Comparison of ENCODE assay signal across 28 cellular contexts in genomic region chr10:130790339-130790738, GRCh38.
DNase-seq lines count a peak whose midpoint lies in the region; ATAC-seq, FAIRE-seq and TF ChIP-seq lines count a peak whose summit lies in the region.
"Had no signal": no experiment of that assay in that cellular context is flagged by ENCODE, and none has a peak within 500 bp of the region (broad histone marks: within the 10 kb centered on the region; RNA-seq: fewer than 3 reads in every experiment).

No MANE protein-coding gene starts in this region.

- no peaks in the 10 kb centered on the region for H3K27me3 ChIP-seq in astrocyte (ENCODE audit: insufficient read depth, low read length)
- H3K27me3 ChIP-seq: BLaER1 treated with 17β-estradiol and CSF1 and Interleukin-3, amounts not matched to agents 10 nM and 100 nM; sigmoid colon had no signal

- H3K36me3 ChIP-seq in astrocyte (ENCODE audit: insufficient read depth, low read length) = no peaks in the 10 kb centered on the region
- H3K36me3 ChIP-seq: BLaER1 treated with 17β-estradiol and CSF1 and Interleukin-3, amounts not matched to agents 10 nM and 100 nM; left lung; prostate gland; sigmoid colon; tibial artery had no signal

- ATAC-seq in left lobe of liver = peak; percentile 32
- ATAC-seq in sciatic nerve = peak; percentile 60
- no peak for ATAC-seq in effector memory CD8-positive, alpha-beta T cell (replicated peaks)
- ATAC-seq: activated T-cell treated with anti-CD3 and anti-CD28 coated beads, Interleukin-2, amount 50 U/mL, for 4 hours; HCT116; left lung had no signal

- no peak overlapping the region for H3K27ac ChIP-seq in astrocyte (ENCODE audit: low read depth, low read length)
- H3K27ac ChIP-seq: BLaER1 treated with 17β-estradiol and CSF1 and Interleukin-3, amounts not matched to agents 10 nM and 100 nM; left lung; prostate gland; sigmoid colon; tibial artery had no signal

- H3K27me3 Mint-ChIP-seq in astrocyte (ENCODE audit: low read depth, unreplicated experiment) (no peaks in the 10 kb centered on the region), immature natural killer cell (ENCODE audit: low read depth in 3 of 3) (peaks cover 0 to 2% (median 1%) of the 10 kb centered on the region in 3 donors)
- H3K27me3 Mint-ChIP-seq in effector memory CD8-positive, alpha-beta T cell = no peaks in the 10 kb centered on the region
- H3K27me3 Mint-ChIP-seq: activated B cell treated with CpG ODN at 0.5 μM for 24 hours; activated CD4-positive, alpha-beta T cell treated with anti-CD3 and anti-CD28 coated beads, Interleukin-2, amount 10 ng/mL, durations not matched to agents 7 days and 5 days; IgD-negative memory B cell; naive B cell had no signal

- intact Hi-C loops in sciatic nerve (cut with DNase I) = no loop called here

- no peaks in the 10 kb centered on the region for H3K79me2 ChIP-seq in astrocyte (ENCODE audit: insufficient read depth, low read length)

- peaks cover 24% of the 10 kb centered on the region for H3K9me3 ChIP-seq in astrocyte (ENCODE audit: insufficient read depth, low read depth, low read length)
- H3K9me3 ChIP-seq: prostate gland, sigmoid colon, tibial artery had no signal

- DNase-seq in GM18507 (ENCODE audit: extremely low spot score, insufficient read length, low read depth) (no peak), astrocyte (ENCODE audit: low read depth) (peak; percentile 0), left lobe of liver (ENCODE audit: low spot score) (no peak), sciatic nerve (ENCODE audit: low spot score) (no peak), immature natural killer cell (no peak), NCI-H82 treated with DMSO at 0.1 percent for 48 hours (lab: John Stamatoyannopoulos, UW; ENCODE audit: unreplicated experiment) (no peak)
- DNase-seq in activated CD8-positive, alpha-beta memory T cell treated with anti-CD3 and anti-CD28 coated beads, Interleukin-2, amount 50 U/mL, for 48 hours = no peak
- no peak for DNase-seq in effector memory CD8-positive, alpha-beta T cell
- DNase-seq: activated B cell treated with CpG ODN at 0.5 μM for 24 hours; activated CD4-positive, alpha-beta T cell treated with anti-CD3 and anti-CD28 coated beads, Interleukin-2, amount 10 ng/mL, durations not matched to agents 7 days and 5 days; activated gamma-delta T cell treated with Interleukin-2 at 50 U/mL for 16 hours; activated T-cell treated with anti-CD3 and anti-CD28 coated beads, Interleukin-2, amount 50 U/mL, for 4 hours; central memory CD4-positive, alpha-beta T cell; hypothalamus; left lung; naive B cell; NCI-H446 treated with DMSO at 0.1 percent for 48 hours; NCI-H82; RPMI8226; sigmoid colon; stimulated activated CD4-positive, alpha-beta T cell treated with anti-CD3 and anti-CD28 coated beads, Interleukin-4, amount 100 ng/mL, for 1 hour; tibial artery had no signal

- no peaks in the 10 kb centered on the region for H4K20me1 ChIP-seq in astrocyte (ENCODE audit: insufficient read depth, low read length)
- H4K20me1 ChIP-seq: BLaER1 treated with 17β-estradiol and CSF1 and Interleukin-3, amounts not matched to agents 10 nM and 100 nM had no signal

- H3K4me3 ChIP-seq in astrocyte (ENCODE audit: insufficient read depth, low read depth, low read length) = no peak overlapping the region
- H3K4me3 ChIP-seq: BLaER1 treated with 17β-estradiol and CSF1 and Interleukin-3, amounts not matched to agents 10 nM and 100 nM; left lung; prostate gland; sigmoid colon; tibial artery had no signal

- no peak overlapping the region for H3K4me2 ChIP-seq in astrocyte (ENCODE audit: low read length)
- H3K4me2 ChIP-seq: BLaER1 treated with 17β-estradiol and CSF1 and Interleukin-3, amounts not matched to agents 10 nM and 100 nM had no signal

- H3K9me3 Mint-ChIP-seq in astrocyte (ENCODE audit: unreplicated experiment) (no peaks in the 10 kb centered on the region), immature natural killer cell (no peaks in the 10 kb centered on the region)
- peaks cover 0 to 4% of the 10 kb centered on the region in 2 donors for H3K9me3 Mint-ChIP-seq in effector memory CD8-positive, alpha-beta T cell
- H3K9me3 Mint-ChIP-seq: activated B cell treated with CpG ODN at 0.5 μM for 24 hours; activated CD4-positive, alpha-beta T cell treated with anti-CD3 and anti-CD28 coated beads, Interleukin-2, amount 10 ng/mL, durations not matched to agents 7 days and 5 days; activated T-cell treated with anti-CD3 and anti-CD28 coated beads, Interleukin-2, amount 50 U/mL, for 4 hours had no signal

- no peak for TF ChIP-seq CTCF in astrocyte (IDR thresholded peaks at IDR 0.05; ENCODE audit: insufficient read depth, low read depth, low read length)

- H3K4me1 Mint-ChIP-seq in astrocyte (ENCODE audit: low read depth, unreplicated experiment) = no peaks in the 10 kb centered on the region
- no peaks in the 10 kb centered on the region for H3K4me1 Mint-ChIP-seq in immature natural killer cell
- H3K4me1 Mint-ChIP-seq in effector memory CD8-positive, alpha-beta T cell (ENCODE audit: low read depth in 2 of 2) = no peaks in the 10 kb centered on the region
- H3K4me1 Mint-ChIP-seq: activated B cell treated with CpG ODN at 0.5 μM for 24 hours; activated CD4-positive, alpha-beta T cell treated with anti-CD3 and anti-CD28 coated beads, Interleukin-2, amount 10 ng/mL, durations not matched to agents 7 days and 5 days; IgD-negative memory B cell had no signal

- H2AFZ ChIP-seq in astrocyte (ENCODE audit: low read depth, low read length) = no peak overlapping the region

- H3K4me1 ChIP-seq in astrocyte (ENCODE audit: insufficient read depth, low read length) = no peaks in the 10 kb centered on the region
- H3K4me1 ChIP-seq: BLaER1 treated with 17β-estradiol and CSF1 and Interleukin-3, amounts not matched to agents 10 nM and 100 nM; left lung; prostate gland; sigmoid colon; tibial artery had no signal

- FAIRE-seq in GM18507 (lab: Jason Lieb, UNC) = peak; percentile 44
- FAIRE-seq in astrocyte (lab: Jason Lieb, UNC) = peak; percentile 86
- FAIRE-seq: endometrium had no signal

- H3K36me3 Mint-ChIP-seq in astrocyte (ENCODE audit: low read depth, unreplicated experiment) (no peaks in the 10 kb centered on the region), immature natural killer cell (no peaks in the 10 kb centered on the region)
- no peaks in the 10 kb centered on the region for H3K36me3 Mint-ChIP-seq in effector memory CD8-positive, alpha-beta T cell (ENCODE audit: insufficient read depth)
- H3K36me3 Mint-ChIP-seq: IgD-negative memory B cell, mesothelial cell of epicardium, naive B cell had no signal

- H3K27ac Mint-ChIP-seq in astrocyte (ENCODE audit: unreplicated experiment) = no peak overlapping the region
- H3K27ac Mint-ChIP-seq in immature natural killer cell = no peak overlapping the region
- no peak overlapping the region for H3K27ac Mint-ChIP-seq in effector memory CD8-positive, alpha-beta T cell
- H3K27ac Mint-ChIP-seq: activated B cell treated with CpG ODN at 0.5 μM for 24 hours; activated CD4-positive, alpha-beta T cell treated with anti-CD3 and anti-CD28 coated beads, Interleukin-2, amount 10 ng/mL, durations not matched to agents 7 days and 5 days; IgD-negative memory B cell; mesothelial cell of epicardium; naive B cell had no signal

- H3K9ac ChIP-seq in astrocyte (ENCODE audit: low read length) = no peak overlapping the region
- H3K9ac ChIP-seq: BLaER1 treated with 17β-estradiol and CSF1 and Interleukin-3, amounts not matched to agents 10 nM and 100 nM had no signal

- H3K4me3 Mint-ChIP-seq in astrocyte (ENCODE audit: unreplicated experiment) (no peak overlapping the region), immature natural killer cell (no peak overlapping the region)
- H3K4me3 Mint-ChIP-seq in effector memory CD8-positive, alpha-beta T cell = no peak overlapping the region
- H3K4me3 Mint-ChIP-seq: activated B cell treated with CpG ODN at 0.5 μM for 24 hours; activated CD4-positive, alpha-beta T cell treated with anti-CD3 and anti-CD28 coated beads, Interleukin-2, amount 10 ng/mL, durations not matched to agents 7 days and 5 days; activated T-cell treated with anti-CD3 and anti-CD28 coated beads, Interleukin-2, amount 50 U/mL, for 4 hours; IgD-negative memory B cell; mesothelial cell of epicardium; naive B cell had no signal
